In the genomic region with DNA sequence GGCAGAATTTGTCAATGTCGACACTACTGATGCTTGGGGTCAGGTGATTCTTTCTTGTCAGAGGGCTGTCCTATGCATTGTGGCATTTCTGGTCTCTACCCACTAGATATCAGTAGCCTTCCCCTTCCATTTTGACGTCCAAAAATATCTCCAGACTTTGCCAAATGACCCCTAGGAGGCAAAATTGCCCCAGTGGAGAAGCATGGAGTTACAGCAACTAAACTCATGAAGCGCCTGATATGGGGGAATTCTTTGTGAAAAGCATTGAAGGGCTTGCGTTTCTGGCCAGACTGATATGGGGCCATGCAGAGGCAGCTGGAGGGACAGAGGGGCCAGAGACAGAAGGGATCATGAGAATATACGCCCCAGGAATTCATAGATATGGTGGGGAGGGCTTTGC, we compare ENCODE assay signal across 30 cellular contexts. TPM values are rescaled to one million over a fixed set of nuclear protein-coding genes. Genes with fewer than 3 reads are reported as not detected.
A peak's percentile ranks its signal among the peaks of the same experiment; 100 is the strongest.
DNase-seq lines count a peak whose midpoint lies in the region; ATAC-seq and TF ChIP-seq lines count a peak whose summit lies in the region.
"Had no signal": no experiment of that assay in that cellular context is flagged by ENCODE, and none has a peak within 500 bp of the region (broad histone marks: within the 10 kb centered on the region; RNA-seq: fewer than 3 reads in every experiment).

No MANE protein-coding gene starts in this region.

- H3K9me3 Mint-ChIP-seq in neural progenitor cell, result peaks cover 2% of the 10 kb centered on the region
- H3K9me3 Mint-ChIP-seq: activated T-cell treated with anti-CD3 and anti-CD28 coated beads, Interleukin-2, amount 50 U/mL, for 24 hours; natural killer cell treated with Interleukin-12 subunit alpha and Interleukin-12 subunit beta and Interleukin-15 and Interleukin-18, amount 100 ng/mL, for 72 hours; stimulated activated naive CD8-positive, alpha-beta T cell treated with anti-CD3 and anti-CD28 coated beads, Interleukin-15, amount 100 ng/mL, for 72 hours; T-cell had no signal

- intact Hi-C loops in HCT116 (cut with micrococcal nuclease) (no loop called here), prostate gland (cut with DNase I) (no loop called here), sigmoid colon (cut with DNase I) (no loop called here)

- no peaks in the 10 kb centered on the region for H3K4me1 Mint-ChIP-seq in neural progenitor cell
- H3K4me1 Mint-ChIP-seq: CD4-positive, alpha-beta memory T cell; stimulated activated naive CD8-positive, alpha-beta T cell treated with anti-CD3 and anti-CD28 coated beads, Interleukin-15, amount 100 ng/mL, for 72 hours; T-cell had no signal

- no TSS peak for BruUV-seq in HCT116 (replicated peaks; lab: Mats Ljungman, UMichigan)

- no peaks in the 10 kb centered on the region for H3F3A ChIP-seq in DOHH2 (ENCODE audit: control insufficient read depth, insufficient read depth)
- peaks cover 4% of the 10 kb centered on the region for H3F3A ChIP-seq in neural progenitor cell (ENCODE audit: low read depth)

- WGBS in prostate gland, result 90% methylated on average over 5 of the region's 5 CpGs
- 84 to 89% methylated on average over 5 of the region's 5 CpGs for WGBS in sigmoid colon, 2 donors

- H2AFZ ChIP-seq in HCT116 (ENCODE audit: low read depth, low read length, poor library complexity, severe bottlenecking) (peak overlapping the region; percentile 59), neural progenitor cell (replicated peaks) (no peak overlapping the region)
- H2AFZ ChIP-seq: parathyroid adenoma had no signal

- H3K4me1 ChIP-seq in DOHH2 (ENCODE audit: control insufficient read depth, low read length) (no peaks in the 10 kb centered on the region), HCT116 (ENCODE audit: control insufficient read depth in 1 of 2, insufficient read depth in 2 of 2, low read length in 2 of 2) (no peaks in the 10 kb centered on the region), neural progenitor cell (no peaks in the 10 kb centered on the region), prostate gland (replicated peaks) (no peaks in the 10 kb centered on the region), sigmoid colon (no peaks in the 10 kb centered on the region)
- H3K4me1 ChIP-seq: gastrocnemius medialis, parathyroid adenoma, Peyer's patch, tibial artery had no signal

- no peak overlapping the region for H3K27ac Mint-ChIP-seq in neural progenitor cell
- H3K27ac Mint-ChIP-seq: activated T-cell treated with anti-CD3 and anti-CD28 coated beads, Interleukin-2, amount 50 U/mL, for 24 hours; natural killer cell treated with Interleukin-12 subunit alpha and Interleukin-12 subunit beta and Interleukin-15 and Interleukin-18, amount 100 ng/mL, for 72 hours; T-cell had no signal

- TF ChIP-seq POLR2A in HCT116 (IDR thresholded peaks at IDR 0.05; ENCODE audit: borderline replicate concordance, extremely low read depth, insufficient read depth, insufficient read length), result no peak
- TF ChIP-seq POLR2A in prostate gland (IDR thresholded peaks at IDR 0.05), result no peak
- no peak for TF ChIP-seq POLR2A in sigmoid colon (IDR thresholded peaks at IDR 0.05)

- H3K9ac ChIP-seq in HCT116 (ENCODE audit: low read length) (no peak overlapping the region), neural progenitor cell (no peak overlapping the region)
- H3K9ac ChIP-seq: parathyroid adenoma had no signal

- no peaks in the 10 kb centered on the region for H3K9me3 ChIP-seq in DOHH2 (ENCODE audit: control insufficient read depth, insufficient read depth, low read length)
- H3K9me3 ChIP-seq in HCT116 (ENCODE audit: control insufficient read depth in 1 of 2, insufficient read depth in 1 of 2, low read depth in 1 of 2, low read length in 2 of 2), result no peaks in the 10 kb centered on the region
- no peaks in the 10 kb centered on the region for H3K9me3 ChIP-seq in neural progenitor cell (ENCODE audit: low read depth)
- H3K9me3 ChIP-seq in prostate gland, result no peaks in the 10 kb centered on the region
- no peaks in the 10 kb centered on the region for H3K9me3 ChIP-seq in sigmoid colon
- H3K9me3 ChIP-seq: body of pancreas, gastrocnemius medialis, Peyer's patch, tibial artery had no signal

- H3K36me3 ChIP-seq in DOHH2 (ENCODE audit: control insufficient read depth, low read length) (no peaks in the 10 kb centered on the region), HCT116 (ENCODE audit: control insufficient read depth in 1 of 2, insufficient read depth in 2 of 2, low read length in 2 of 2) (no peaks in the 10 kb centered on the region), neural progenitor cell (no peaks in the 10 kb centered on the region), prostate gland (no peaks in the 10 kb centered on the region), sigmoid colon (no peaks in the 10 kb centered on the region)
- H3K36me3 ChIP-seq: gastrocnemius medialis, Peyer's patch, tibial artery had no signal

- CTCF ChIA-PET in HCT116 (lab: Charles Lee), result interaction anchor here (0.7 to 1.4 kb wide), 6 partner anchors 9 to 299 kb away, joined by 3 to 4 read pairs (median 3); no protein-coding TSS in a partner anchor

- no peak for TF ChIP-seq EP300 in sigmoid colon (IDR thresholded peaks at IDR 0.05)

- H3K27me3 Mint-ChIP-seq in neural progenitor cell (ENCODE audit: insufficient read depth, low read depth), result peaks cover 7% of the 10 kb centered on the region
- H3K27me3 Mint-ChIP-seq: activated T-cell treated with anti-CD3 and anti-CD28 coated beads, Interleukin-2, amount 50 U/mL, for 24 hours; CD4-positive, alpha-beta memory T cell; natural killer cell treated with Interleukin-12 subunit alpha and Interleukin-12 subunit beta and Interleukin-15 and Interleukin-18, amount 100 ng/mL, for 72 hours had no signal

- in situ Hi-C loops in astrocyte of the cerebellum (cut with HindIII; ENCODE audit: low sequenced_read_pairs), result no loop called here

- H3K27me3 ChIP-seq in DOHH2 (ENCODE audit: control insufficient read depth, low read length), result peaks cover 4% of the 10 kb centered on the region
- H3K27me3 ChIP-seq in HCT116 (ENCODE audit: insufficient read depth, low read length), result no peaks in the 10 kb centered on the region
- no peaks in the 10 kb centered on the region for H3K27me3 ChIP-seq in neural progenitor cell
- no peaks in the 10 kb centered on the region for H3K27me3 ChIP-seq in prostate gland (replicated peaks; ENCODE audit: insufficient read depth)
- H3K27me3 ChIP-seq in sigmoid colon, result no peaks in the 10 kb centered on the region
- H3K27me3 ChIP-seq: body of pancreas, gastrocnemius medialis, Peyer's patch, tibial artery had no signal

- TF ChIP-seq RAD21 in HCT116 (IDR thresholded peaks at IDR 0.05; ENCODE audit: low read depth), result no peak

- H4K20me1 ChIP-seq in DOHH2 (ENCODE audit: control insufficient read depth, insufficient read depth, low read depth, low read length), result no peaks in the 10 kb centered on the region
- H4K20me1 ChIP-seq in HCT116 (ENCODE audit: insufficient read depth), result no peaks in the 10 kb centered on the region
- no peaks in the 10 kb centered on the region for H4K20me1 ChIP-seq in neural progenitor cell (ENCODE audit: low read depth)

- ATAC-seq in HCT116 (peak; percentile 76), HG02571 (IDR thresholded peaks at IDR 0.05; ENCODE audit: unreplicated experiment) (no peak)
- ATAC-seq: body of pancreas; gastrocnemius medialis; natural killer cell treated with Interleukin-12 subunit alpha and Interleukin-12 subunit beta and Interleukin-15 and Interleukin-18, amount 100 ng/mL, for 72 hours; sciatic nerve; stimulated activated naive CD8-positive, alpha-beta T cell treated with anti-CD3 and anti-CD28 coated beads, Interleukin-15, amount 100 ng/mL, for 72 hours; T-cell had no signal

- no peaks in the 10 kb centered on the region for H3K36me3 Mint-ChIP-seq in neural progenitor cell
- H3K36me3 Mint-ChIP-seq: CD4-positive, alpha-beta memory T cell; natural killer cell treated with Interleukin-12 subunit alpha and Interleukin-12 subunit beta and Interleukin-15 and Interleukin-18, amount 100 ng/mL, for 72 hours; T-cell had no signal

- no peak overlapping the region for H3K4me2 ChIP-seq in DOHH2 (ENCODE audit: low read length)
- no peak overlapping the region for H3K4me2 ChIP-seq in HCT116 (ENCODE audit: low read length)
- no peak overlapping the region for H3K4me2 ChIP-seq in neural progenitor cell

- TF ChIP-seq CTCF in DOHH2 (IDR thresholded peaks at IDR 0.05; ENCODE audit: low read depth, low read length, poor library complexity, severe bottlenecking) (peak; percentile 7), HCT116 (IDR thresholded peaks at IDR 0.05 in 2 of 3, conservative IDR thresholded peaks at IDR 0.05 in 1 of 3; ENCODE audit: borderline replicate concordance in 1 of 3, insufficient read depth in 1 of 3, low read depth in 2 of 3, low read length in 2 of 3) (peak; percentile 18 to 59 (median 59); a peak in 5 of 6 replicates), astrocyte of the cerebellum (IDR thresholded peaks at IDR 0.05; ENCODE audit: low read depth, low read length, missing control alignments) (peak; percentile 3), neural progenitor cell (IDR thresholded peaks at IDR 0.05) (peak; percentile 12), prostate gland (IDR thresholded peaks at IDR 0.05) (no peak), sigmoid colon (IDR thresholded peaks at IDR 0.05) (no peak)

- H3K9me2 ChIP-seq in DOHH2 (replicated peaks; ENCODE audit: control insufficient read depth, low read length) (no peaks in the 10 kb centered on the region), HCT116 (ENCODE audit: insufficient read depth) (no peaks in the 10 kb centered on the region)

- H3K27ac ChIP-seq in DOHH2 (ENCODE audit: low read depth, low read length) (no peak overlapping the region), HCT116 (ENCODE audit: low read depth, low read length) (no peak overlapping the region), neural progenitor cell (no peak overlapping the region), prostate gland (no peak overlapping the region), sigmoid colon (no peak overlapping the region)
- H3K27ac ChIP-seq: body of pancreas, gastrocnemius medialis, parathyroid adenoma, Peyer's patch, tibial artery had no signal

- no peak overlapping the region for H3K4me3 Mint-ChIP-seq in neural progenitor cell
- H3K4me3 Mint-ChIP-seq: activated T-cell treated with anti-CD3 and anti-CD28 coated beads, Interleukin-2, amount 50 U/mL, for 24 hours; CD4-positive, alpha-beta memory T cell; natural killer cell treated with Interleukin-12 subunit alpha and Interleukin-12 subunit beta and Interleukin-15 and Interleukin-18, amount 100 ng/mL, for 72 hours; stimulated activated naive CD8-positive, alpha-beta T cell treated with anti-CD3 and anti-CD28 coated beads, Interleukin-15, amount 100 ng/mL, for 72 hours; T-cell had no signal

- H3K4me3 ChIP-seq in DOHH2 (ENCODE audit: low read length) (no peak overlapping the region), HCT116 (replicated peaks in 1 of 2; ENCODE audit: low read depth in 1 of 2, low read length in 2 of 2) (no peak overlapping the region), astrocyte of the cerebellum (ENCODE audit: low read depth, low read length) (no peak overlapping the region), neural progenitor cell (no peak overlapping the region), prostate gland (no peak overlapping the region), sigmoid colon (no peak overlapping the region)
- H3K4me3 ChIP-seq: body of pancreas, gastrocnemius medialis, Peyer's patch, tibial artery had no signal

- DNase-seq in HCT116 (ENCODE audit: low read depth, low spot score) (no peak), astrocyte of the cerebellum (ENCODE audit: low read depth) (no peak), neural progenitor cell (ENCODE audit: low spot score) (no peak), AG08395 (ENCODE audit: low spot score) (no peak), prostate gland (ENCODE audit: low spot score) (no peak), sigmoid colon (no peak)
- DNase-seq: activated CD4-positive, alpha-beta T cell treated with anti-CD3 and anti-CD28 coated beads for 4 hours; activated CD8-positive, alpha-beta memory T cell treated with anti-CD3 and anti-CD28 coated beads for 24 hours; activated gamma-delta T cell treated with Interleukin-2 at 50 U/mL for 16 hours; activated T-cell treated with anti-CD3 and anti-CD28 coated beads, Interleukin-2, amount 50 U/mL, for 24 hours; body of pancreas; CD4-positive, alpha-beta memory T cell; effector CD4-positive, alpha-beta T cell; gastrocnemius medialis; GF-D8; hippocampal formation; left ventricle myocardium superior; MV-4-11; NCI-H1694 treated with DMSO at 0.1 percent for 48 hours; NCI-H2171; NCI-H524; Peyer's patch; stimulated activated naive CD8-positive, alpha-beta T cell treated with anti-CD3 and anti-CD28 coated beads, Interleukin-15, amount 100 ng/mL, for 72 hours; T-cell; tibial artery had no signal

- no peaks in the 10 kb centered on the region for H3K79me2 ChIP-seq in DOHH2 (ENCODE audit: control insufficient read depth, low read length)
- no peaks in the 10 kb centered on the region for H3K79me2 ChIP-seq in HCT116 (ENCODE audit: insufficient read depth, low read length)
- H3K79me2 ChIP-seq in neural progenitor cell (ENCODE audit: low read depth), result no peaks in the 10 kb centered on the region
- H3K79me2 ChIP-seq: parathyroid adenoma had no signal

- RAD21 ChIA-PET in HCT116 (lab: Charles Lee; ENCODE audit: low non-redundant PET in 1 of 2, low total read pairs in 2 of 2, uncharacterized antibody in 2 of 2, unreplicated experiment in 2 of 2), result no interaction called here

- POLR2A ChIA-PET in HCT116 (lab: Charles Lee), result no interaction called here

RNA-seq across cellular contexts. Expression of gene ADRB1, which starts 43.6 kb away (rescaled TPM):
- total RNA-seq in HCT116 (2021; ENCODE audit: unreplicated experiment), result 0.89 TPM
- 0.53 and 0.62 TPM in 2 replicates for polyA plus RNA-seq in HCT116 (2012)
- 0.09 TPM in 1 of 2 replicates, not detected in the other for total RNA-seq in neural progenitor cell (ENCODE audit: low replicate concordance)
- total RNA-seq in prostate gland, result 10 to 100 TPM; 10.2 to 15.4 TPM
- total RNA-seq in sigmoid colon, result 10 to 100 TPM in 1 of 4 donors, 1 to 10 TPM in 3; 1.4 to 34.5 (median 3.2) TPM
- polyA plus RNA-seq in sigmoid colon, result under 1 TPM; 0.23 to 0.60 (median 0.55) TPM
- total RNA-seq: CD4-positive, alpha-beta memory T cell had no signal
- polyA plus RNA-seq: CD4-positive, alpha-beta memory T cell had no signal

Comparison
In these comparisons a context has a peak if more than half of its experiments do, and no peak if none do; other contexts are left out.
1. CTCF ChIP-seq: peak in DOHH2 (single experiment), HCT116 (3 of 3), astrocyte of the cerebellum (single experiment) and neural progenitor cell (single experiment); none in prostate gland (0 of 4) and sigmoid colon (0 of 4).